Comparison of ENCODE assay signal across 9 cellular contexts in the genomic region with DNA sequence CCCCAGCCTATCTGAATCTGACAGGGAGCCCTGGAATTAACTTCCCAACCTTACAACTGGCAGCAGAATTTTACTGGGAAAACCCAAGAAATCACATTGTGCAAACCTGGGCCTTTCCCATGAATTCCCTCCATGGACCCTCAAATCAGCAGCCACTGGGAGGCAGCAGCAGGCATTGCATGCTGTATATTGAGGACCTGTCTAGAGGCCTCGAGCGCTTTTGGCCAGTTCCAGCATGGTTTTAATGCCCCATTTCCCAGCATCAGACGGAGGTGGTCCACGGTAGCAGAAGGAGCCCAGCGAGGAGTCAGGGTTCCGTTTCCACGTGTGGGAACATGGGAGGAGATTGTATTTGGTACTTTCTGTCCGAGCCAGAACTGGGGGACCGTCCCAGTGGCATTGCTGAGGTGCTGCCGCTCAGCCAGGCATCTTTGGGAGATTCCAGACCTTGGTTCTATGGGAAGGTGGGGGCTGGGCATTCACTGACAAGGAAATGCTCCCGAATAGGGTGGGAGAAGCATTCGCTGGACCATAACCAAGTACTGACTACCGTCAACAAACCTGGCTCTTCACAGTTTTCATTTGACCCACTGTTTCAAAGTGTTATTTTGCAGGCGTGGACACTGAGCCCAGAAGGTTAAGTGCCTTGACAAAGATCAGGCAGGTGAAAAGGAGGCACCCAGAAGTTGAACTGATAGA.
DNase-seq lines count a peak whose midpoint lies in the region; ATAC-seq and TF ChIP-seq lines count a peak whose summit lies in the region.
"Had no signal": no experiment of that assay in that cellular context is flagged by ENCODE, and none has a peak within 500 bp of the region (broad histone marks: within the 10 kb centered on the region; RNA-seq: fewer than 3 reads in every experiment).

No MANE protein-coding gene starts in this region.

- H3K4me3 ChIP-seq in LNCaP clone FGC (ENCODE audit: low read depth, low read length) (no peak overlapping the region), astrocyte of the spinal cord (ENCODE audit: low read depth, low read length) (no peak overlapping the region)

- TF ChIP-seq CTCF in LNCaP clone FGC (IDR thresholded peaks at IDR 0.05; ENCODE audit: control insufficient read depth, extremely low read depth, insufficient read depth) = peak; percentile 15; the same call in 1 of the 2 replicates
- TF ChIP-seq CTCF in astrocyte of the spinal cord (IDR thresholded peaks at IDR 0.05; ENCODE audit: low read depth, low read length) = peak; percentile 55

- in situ Hi-C loops in astrocyte of the spinal cord (cut with HindIII; ENCODE audit: low sequenced_read_pairs) = no loop called here

- ATAC-seq in GM21723 (IDR thresholded peaks at IDR 0.05; ENCODE audit: unreplicated experiment) (no peak), GM18498 (IDR thresholded peaks at IDR 0.05; ENCODE audit: unreplicated experiment) (no peak)

- DNase-seq in DMS53 treated with DMSO at 0.1 percent for 48 hours (lab: John Stamatoyannopoulos, UW; ENCODE audit: unreplicated experiment) (peak; percentile 81), LNCaP clone FGC (ENCODE audit: low read depth) (no peak), astrocyte of the spinal cord (ENCODE audit: low read depth, low spot score) (no peak), midbrain (lab: John Stamatoyannopoulos, UW) (peak; percentile 22)
- no peak for DNase-seq in stimulated activated CD4-positive, alpha-beta T cell treated with anti-CD3 and anti-CD28 coated beads, Interleukin-1b, Interleukin-23, amount 100 ng/mL, for 48 hours
- DNase-seq in activated CD4-positive, alpha-beta T cell treated with anti-CD3 and anti-CD28 coated beads for 4 hours = no peak
- DNase-seq: GOT3 had no signal

Comparison
In these comparisons a context has a peak if more than half of its experiments do, and no peak if none do; other contexts are left out.
1. DNase-seq: peak in DMS53 treated with DMSO at 0.1 percent for 48 hours (single experiment) and midbrain (single experiment); none in LNCaP clone FGC (single experiment), astrocyte of the spinal cord (single experiment), stimulated activated CD4-positive, alpha-beta T cell treated with anti-CD3 and anti-CD28 coated beads, Interleukin-1b, Interleukin-23, amount 100 ng/mL, for 48 hours (single experiment) and activated CD4-positive, alpha-beta T cell treated with anti-CD3 and anti-CD28 coated beads for 4 hours (0 of 2).